ENCODE assay signal across 8 cellular contexts in genomic region chr12:109573029-109573913, GRCh38. TPM values are rescaled to one million over a fixed set of nuclear protein-coding genes. Genes with fewer than 3 reads are reported as not detected.
DNase-seq lines count a peak whose midpoint lies in the region; ATAC-seq lines count a peak whose summit lies in the region.

Gene MMAB (minus strand): TSS chr12:109573504. CDS start chr12:109573480, 24 bp downstream.
Gene MVK (plus strand): TSS chr12:109573794. CDS start chr12:109574823, 1,029 bp downstream.

- H3K27ac ChIP-seq in temporal lobe (ENCODE audit: low read depth, low read length), result peak within 1 kb of the TSS; percentile 76

- H3K27ac Mint-ChIP-seq in activated naive CD4-positive, alpha-beta T cell treated with anti-CD3 and anti-CD28 coated beads, Interleukin-2, amount 50 U/mL, for 72 hours, result peak within 1 kb of the TSS; percentile 90 to 96

- no peaks in the 10 kb centered on the region for H3K9me3 Mint-ChIP-seq in activated naive CD4-positive, alpha-beta T cell treated with anti-CD3 and anti-CD28 coated beads, Interleukin-2, amount 50 U/mL, for 72 hours

- DNase-seq in NCI-H1092 treated with DMSO at 0.1 percent for 48 hours (lab: John Stamatoyannopoulos, UW), result peak; percentile 99
- peak; percentile 80 for DNase-seq in SKM-1 (lab: John Stamatoyannopoulos, UW; ENCODE audit: unreplicated experiment)
- peak; percentile 94 to 99 for DNase-seq in activated naive CD4-positive, alpha-beta T cell treated with anti-CD3 and anti-CD28 coated beads, Interleukin-2, amount 50 U/mL, for 72 hours (ENCODE audit: low spot score in 2 of 2)
- DNase-seq in glomerular endothelial cell (ENCODE audit: extremely low read depth, low read depth, low spot score), result peak; percentile 94
- DNase-seq in occipital lobe (lab: John Stamatoyannopoulos, UW), result peak; percentile 99

- peak within 1 kb of the TSS; percentile 97 for H3K4me3 ChIP-seq in GM08714 (ENCODE audit: low read length)

- H3K36me3 Mint-ChIP-seq in activated naive CD4-positive, alpha-beta T cell treated with anti-CD3 and anti-CD28 coated beads, Interleukin-2, amount 50 U/mL, for 72 hours, result peaks cover 0 to 15% of the 10 kb centered on the region in 2 donors

- ATAC-seq in HG02610 (IDR thresholded peaks at IDR 0.05; ENCODE audit: unreplicated experiment), result peak; percentile 95
- ATAC-seq in activated naive CD4-positive, alpha-beta T cell treated with anti-CD3 and anti-CD28 coated beads, Interleukin-2, amount 50 U/mL, for 72 hours, result peak; percentile 96

RNA-seq across cellular contexts. Expression of gene MMAB, which starts in this region (rescaled TPM):
- 10 to 100 TPM; 27.4 to 29.5 TPM for total RNA-seq in activated naive CD4-positive, alpha-beta T cell treated with anti-CD3 and anti-CD28 coated beads, Interleukin-2, amount 50 U/mL, for 72 hours
- total RNA-seq in glomerular endothelial cell (22.5 and 33.6 TPM in 2 replicates), occipital lobe (10.8 TPM), temporal lobe (11.1 TPM)

RNA-seq across cellular contexts. Expression of gene MVK, which starts in this region (rescaled TPM):
- total RNA-seq in activated naive CD4-positive, alpha-beta T cell treated with anti-CD3 and anti-CD28 coated beads, Interleukin-2, amount 50 U/mL, for 72 hours, result 10 to 100 TPM; 13.3 to 20.7 TPM
- 12.0 and 21.0 TPM in 2 replicates for total RNA-seq in glomerular endothelial cell
- total RNA-seq in occipital lobe, result 18.6 TPM
- 9.3 TPM for total RNA-seq in temporal lobe

Comparison
In these comparisons a context has a peak if more than half of its experiments do, and no peak if none do; other contexts are left out.
1. Peak in every context shown above with its lines: DNase-seq, ATAC-seq, H3K4me3 ChIP-seq and H3K27ac ChIP-seq.